Comparison of ENCODE assay signal across 25 cellular contexts in genomic region chr1:38240626-38241025, GRCh38.
DNase-seq lines count a peak whose midpoint lies in the region; ATAC-seq, FAIRE-seq and TF ChIP-seq lines count a peak whose summit lies in the region.
"Had no signal": no experiment of that assay in that cellular context is flagged by ENCODE, and none has a peak within 500 bp of the region (broad histone marks: within the 10 kb centered on the region; RNA-seq: fewer than 3 reads in every experiment).

No MANE protein-coding gene starts in this region.

- no peak overlapping the region for H2AK5ac ChIP-seq in H1 (ENCODE audit: low read depth, low read length)

- H3K9me1 ChIP-seq in K562 (ENCODE audit: control insufficient read depth, insufficient read depth, low read length) = no peaks in the 10 kb centered on the region

- no peaks in the 10 kb centered on the region for H3K4me1 ChIP-seq in HEK293 (ENCODE audit: control insufficient read depth, insufficient read depth, low read length)
- peaks cover 3 to 6% of the 10 kb centered on the region in 2 experiments; a peak in 3 of 5 replicates for H3K4me1 ChIP-seq in K562 (replicated peaks in 1 of 2; ENCODE audit: control insufficient read depth in 2 of 2, insufficient read depth in 2 of 2, low read length in 2 of 2)
- peaks cover 3 to 18% (median 13%) of the 10 kb centered on the region in 4 experiments for H3K4me1 ChIP-seq in H1 (replicated peaks in 1 of 4; ENCODE audit: control insufficient read depth in 3 of 4, insufficient read depth in 4 of 4, low read length in 3 of 4)
- H3K4me1 ChIP-seq in Karpas-422 (ENCODE audit: low read length) = no peaks in the 10 kb centered on the region
- H3K4me1 ChIP-seq: BE2C, BLaER1 had no signal

- H3K79me1 ChIP-seq in H1 (ENCODE audit: low read depth, low read length) = no peaks in the 10 kb centered on the region

- H2BK120ac ChIP-seq in H1 (replicated peaks; ENCODE audit: low read depth, low read length) = no peak overlapping the region

- in situ Hi-C loops in K562 (cut with MboI) = no loop called here

- FAIRE-seq in K562 (lab: Jason Lieb, UNC) (no peak), H1 (lab: Jason Lieb, UNC) (no peak)
- FAIRE-seq: A204.1, GM12891, GM19239 had no signal

- no TSS peak for BruUV-seq in K562 (replicated peaks; lab: Mats Ljungman, UMichigan)

- TF ChIP-seq CTCF in HEK293 (tag by site-specific recombination; IDR thresholded peaks at IDR 0.05) (no peak), K562 (IDR thresholded peaks at IDR 0.05 in 2 of 3, conservative IDR thresholded peaks at IDR 0.05 in 1 of 3; ENCODE audit: insufficient read depth in 2 of 3, low read depth in 1 of 3, low read length in 3 of 3) (no peak), H1 (IDR thresholded peaks at IDR 0.05; ENCODE audit: control extremely low read depth in 1 of 3, insufficient read depth in 1 of 3, low read depth in 1 of 3, low read length in 3 of 3) (no peak)

- no peak for ATAC-seq in K562

- no peak overlapping the region for H3K23ac ChIP-seq in H1 (ENCODE audit: insufficient read length)

- H2BK15ac ChIP-seq in H1 (ENCODE audit: low read length) = no peak overlapping the region

- H3K4me2 ChIP-seq in K562 (ENCODE audit: insufficient read depth, low read length) = no peak overlapping the region
- H3K4me2 ChIP-seq in H1 (ENCODE audit: insufficient read depth in 1 of 2, low read depth in 2 of 2, low read length in 2 of 2) = no peak overlapping the region
- no peak overlapping the region for H3K4me2 ChIP-seq in Karpas-422 (ENCODE audit: low read depth, low read length, poor library complexity, severe bottlenecking)
- H3K4me2 ChIP-seq: BLaER1 had no signal

- H4K5ac ChIP-seq in H1 (ENCODE audit: insufficient read length, low read depth, low read length) = no peak overlapping the region

- H3K27me3 ChIP-seq in K562 (ENCODE audit: control insufficient read depth in 2 of 2, insufficient read depth in 2 of 2, low read length in 2 of 2) (peaks cover 10 to 36% of the 10 kb centered on the region in 2 experiments; a peak in 4 of 5 replicates), H1 (replicated peaks in 1 of 4; ENCODE audit: control insufficient read depth in 3 of 4, extremely low read depth in 1 of 4, insufficient read depth in 3 of 4, low read length in 3 of 4) (no peaks in the 10 kb centered on the region; a peak in 2 of 7 replicates), Karpas-422 (ENCODE audit: low read length) (no peaks in the 10 kb centered on the region)
- H3K27me3 ChIP-seq: BE2C, BLaER1 had no signal

- CTCF ChIA-PET in HEK293 (lab: Yijun Ruan, JAX) (interaction anchor here (0.6 kb wide), 1 partner anchor 177 kb away, joined by 4 read pairs; no protein-coding TSS in a partner anchor), K562 (lab: Yijun Ruan, JAX; ENCODE audit: low intra/inter-chr PET ratio) (no interaction called here), H1 (lab: Charles Lee; ENCODE audit: partially characterized antibody) (interaction anchor here (0.5 to 1.2 kb wide), 2 partner anchors 57 to 111 kb away, joined by 3 read pairs; no protein-coding TSS in a partner anchor)

- no peaks in the 10 kb centered on the region for H3K9me2 ChIP-seq in Karpas-422 (replicated peaks; ENCODE audit: insufficient read depth, low read length)

- H4K8ac ChIP-seq in H1 (ENCODE audit: extremely low read depth, insufficient read depth, low read length) = no peak overlapping the region

- H3K9me3 ChIP-seq in HEK293 (ENCODE audit: control insufficient read depth, insufficient read depth, low read depth, low read length) = no peaks in the 10 kb centered on the region
- no peaks in the 10 kb centered on the region for H3K9me3 ChIP-seq in K562 (replicated peaks; ENCODE audit: control insufficient read depth, insufficient read depth, low read depth, low read length)
- no peaks in the 10 kb centered on the region for H3K9me3 ChIP-seq in H1 (ENCODE audit: insufficient read depth in 2 of 2, low read depth in 1 of 2, low read length in 1 of 2)
- H3K9me3 ChIP-seq in Karpas-422 (ENCODE audit: low read length) = no peaks in the 10 kb centered on the region
- H3K9me3 ChIP-seq: BE2C, BLaER1 had no signal

- TF ChIP-seq RAD21 in K562 (CRISPR knock-in tag; conservative IDR thresholded peaks at IDR 0.05 in 1 of 2, IDR thresholded peaks at IDR 0.05 in 1 of 2) (no peak), H1 (IDR thresholded peaks at IDR 0.05 in 1 of 2, conservative IDR thresholded peaks at IDR 0.05 in 1 of 2; ENCODE audit: low read depth in 2 of 2, low read length in 2 of 2) (no peak)

- H3K4me3 ChIP-seq in HEK293 (ENCODE audit: low read depth, low read length) (no peak overlapping the region), K562 (no peak overlapping the region), H1 (ENCODE audit: extremely low read depth in 1 of 4, insufficient read depth in 2 of 4, low read depth in 3 of 4, low read length in 4 of 4) (no peak overlapping the region), Karpas-422 (ENCODE audit: low read length) (no peak overlapping the region)
- H3K4me3 ChIP-seq: BLaER1 had no signal

- H3K23me2 ChIP-seq in H1 (ENCODE audit: low read depth, low read length) = peaks cover 2% of the 10 kb centered on the region; the same call in 1 of the 2 replicates

- no peak overlapping the region for H2BK5ac ChIP-seq in H1 (ENCODE audit: low read depth, low read length)

- H4K91ac ChIP-seq in H1 (replicated peaks; ENCODE audit: insufficient read length, low read length) = no peak overlapping the region

- no peak overlapping the region for H3K14ac ChIP-seq in H1 (ENCODE audit: insufficient read length)

- intact Hi-C loops in K562 (cut with micrococcal nuclease) = no loop called here

- no peak overlapping the region for H2BK20ac ChIP-seq in H1 (ENCODE audit: low read length)

- no peak for TF ChIP-seq POLR2A in K562 (conservative IDR thresholded peaks at IDR 0.05)
- no peak for TF ChIP-seq POLR2A in H1 (IDR thresholded peaks at IDR 0.05; ENCODE audit: control extremely low read depth in 1 of 2, low read depth in 2 of 2, low read length in 2 of 2)

- WGBS in K562 (ENCODE audit: insufficient coverage, low coverage, missing lambda C conversion rate) = 31% methylated on average over 2 of the region's 2 CpGs
- WGBS in H1 (ENCODE audit: extremely low coverage in 1 of 2, insufficient coverage in 1 of 2, insufficient read length in 1 of 2, insufficient replicate concordance in 2 of 2, low coverage in 1 of 2, low lambda C conversion rate in 2 of 2, missing lambda C conversion rate in 1 of 2), 2 experiments = 79% methylated on average over 2 of the region's 2 CpGs; no CpG with 5 or more reads in 1 of the 2 experiments

- H4K20me1 ChIP-seq in K562 (replicated peaks; ENCODE audit: control insufficient read depth, insufficient read depth, low read length) = no peaks in the 10 kb centered on the region; the same call in 1 of the 2 replicates
- no peaks in the 10 kb centered on the region for H4K20me1 ChIP-seq in H1 (replicated peaks in 1 of 2; ENCODE audit: control insufficient read depth in 1 of 2, insufficient read depth in 2 of 2, low read length in 2 of 2)
- no peaks in the 10 kb centered on the region for H4K20me1 ChIP-seq in Karpas-422 (ENCODE audit: insufficient read depth, low read depth, low read length)
- H4K20me1 ChIP-seq: BLaER1 had no signal

- H2BK12ac ChIP-seq in H1 (ENCODE audit: low read depth, low read length) = no peak overlapping the region

- DNase-seq in K562 (ENCODE audit: extremely low read depth in 1 of 4, low spot score in 3 of 4) = no peak
- DNase-seq in H1 (ENCODE audit: low read depth in 1 of 2, low spot score in 2 of 2) = no peak
- DNase-seq in SIG-M5 treated with dmso at 0.1 percent for 504 hours (lab: John Stamatoyannopoulos, UW; ENCODE audit: unreplicated experiment) = no peak
- DNase-seq in Karpas-422 = no peak
- no peak for DNase-seq in amniotic stem cell (lab: John Stamatoyannopoulos, UW)
- DNase-seq: 8988T; ACHN; BE2C; C1 segment of cervical spinal cord; CD4-positive, alpha-beta memory T cell; CD4-positive, CD25-positive, alpha-beta regulatory T cell; CD8-positive, alpha-beta memory T cell; COR-L47; DMS 273 treated with DMSO at 0.1 percent for 48 hours; DMS153; DMS53; DMS79; DND-41; EL; GDM1 had no signal

- TF ChIP-seq EP300 in K562 (IDR thresholded peaks at IDR 0.05; ENCODE audit: low read length) (no peak), H1 (IDR thresholded peaks at IDR 0.05; ENCODE audit: borderline replicate concordance in 1 of 2, low read depth in 2 of 2, low read length in 2 of 2) (no peak)

- no peak overlapping the region for H3K56ac ChIP-seq in H1 (replicated peaks; ENCODE audit: insufficient read length, low read depth, low read length)

- no peak overlapping the region for H3K9ac ChIP-seq in K562 (ENCODE audit: insufficient read depth in 1 of 2, low read depth in 2 of 2, low read length in 2 of 2)
- H3K9ac ChIP-seq in H1 (replicated peaks in 1 of 4; ENCODE audit: extremely low read depth in 1 of 4, low read depth in 3 of 4, low read length in 3 of 4) = no peak overlapping the region
- H3K9ac ChIP-seq in Karpas-422 (ENCODE audit: low read length) = no peak overlapping the region
- H3K9ac ChIP-seq: BLaER1 had no signal

- H3K27ac ChIP-seq in HEK293 (ENCODE audit: extremely low read depth, low read depth, low read length) (no peak overlapping the region), K562 (ENCODE audit: extremely low read depth, low read depth, low read length) (no peak overlapping the region), H1 (ENCODE audit: low read depth, low read length) (no peak overlapping the region), Karpas-422 (ENCODE audit: low read length) (no peak overlapping the region)
- H3K27ac ChIP-seq: BLaER1 had no signal

- no peaks in the 10 kb centered on the region for H3K79me2 ChIP-seq in K562 (ENCODE audit: control insufficient read depth, insufficient read depth, low read length)
- H3K79me2 ChIP-seq in H1 (ENCODE audit: control insufficient read depth in 1 of 2, insufficient read depth in 2 of 2, low read length in 2 of 2) = no peaks in the 10 kb centered on the region
- H3K79me2 ChIP-seq in Karpas-422 (ENCODE audit: low read length) = no peaks in the 10 kb centered on the region

- H3K36me3 ChIP-seq in HEK293 (ENCODE audit: control insufficient read depth in 2 of 2, insufficient read depth in 1 of 2, low read length in 2 of 2) = no peaks in the 10 kb centered on the region
- no peaks in the 10 kb centered on the region for H3K36me3 ChIP-seq in K562 (ENCODE audit: control insufficient read depth, insufficient read depth, low read length)
- no peaks in the 10 kb centered on the region for H3K36me3 ChIP-seq in H1 (ENCODE audit: control insufficient read depth in 2 of 4, insufficient read depth in 4 of 4, low read length in 3 of 4)
- H3K36me3 ChIP-seq in Karpas-422 (ENCODE audit: insufficient read depth, low read length) = no peaks in the 10 kb centered on the region
- H3K36me3 ChIP-seq: BE2C, BLaER1 had no signal

- POLR2A ChIA-PET in HEK293 (lab: Yijun Ruan, JAX) = no interaction called here
- POLR2A ChIA-PET in K562 (lab: Yijun Ruan, JAX) = interaction anchor here (0.6 kb wide), 1 partner anchor 81 kb away, joined by 3 read pairs; no protein-coding TSS in a partner anchor
- POLR2A ChIA-PET in H1 (lab: Charles Lee; ENCODE audit: partially characterized antibody) = interaction anchor here (0.6 to 1.7 kb wide), 2 partner anchors 11 to 101 kb away, joined by 3 to 4 read pairs; no protein-coding TSS in a partner anchor

- H3K18ac ChIP-seq in H1 (ENCODE audit: extremely low read depth, low read length) = no peak overlapping the region

- H2AFZ ChIP-seq in K562 (ENCODE audit: low read depth, low read length) = no peak overlapping the region
- no peak overlapping the region for H2AFZ ChIP-seq in H1 (ENCODE audit: low read length)
- H2AFZ ChIP-seq in Karpas-422 (ENCODE audit: low read length) = no peak overlapping the region

- no peak overlapping the region for H3K4ac ChIP-seq in H1 (replicated peaks; ENCODE audit: insufficient read length, low read depth, low read length)

Comparison
In these comparisons a context has a peak if more than half of its experiments do, and no peak if none do; other contexts are left out.
1. Of the 44 proteins assayed by ChIP-seq in both K562 and HEK293: peak only in K562: none; only in HEK293: none; in both: ZBTB17 and ZNF23; in neither: 42.